ENCODE assay signal across 8 cellular contexts in genomic region chr11:69915501-69916250, GRCh38.
A peak's percentile ranks its signal among the peaks of the same experiment; 100 is the strongest.
DNase-seq lines count a peak whose midpoint lies in the region; ATAC-seq lines count a peak whose summit lies in the region.

No MANE protein-coding gene starts in this region.

- H3K27me3 ChIP-seq in GM23248 (replicated peaks; ENCODE audit: insufficient read depth) = no peaks in the 10 kb centered on the region

- H3K9me3 Mint-ChIP-seq in activated naive CD4-positive, alpha-beta T cell treated with anti-CD3 and anti-CD28 coated beads, Interleukin-2, amount 10 ng/mL, durations not matched to agents 7 days and 5 days = no peaks in the 10 kb centered on the region

- H3K27me3 Mint-ChIP-seq in activated naive CD4-positive, alpha-beta T cell treated with anti-CD3 and anti-CD28 coated beads, Interleukin-2, amount 10 ng/mL, durations not matched to agents 7 days and 5 days = peaks cover 41% of the 10 kb centered on the region

- no peaks in the 10 kb centered on the region for H3K9me3 ChIP-seq in GM23248 (ENCODE audit: low read depth)

- peaks cover 13% of the 10 kb centered on the region for H3K4me1 ChIP-seq in GM23248 (ENCODE audit: insufficient read depth)

- no peaks in the 10 kb centered on the region for H3K36me3 Mint-ChIP-seq in activated naive CD4-positive, alpha-beta T cell treated with anti-CD3 and anti-CD28 coated beads, Interleukin-2, amount 10 ng/mL, durations not matched to agents 7 days and 5 days

- H3F3A ChIP-seq in GM23248 (ENCODE audit: insufficient read depth) = peaks cover 17% of the 10 kb centered on the region; the same call in 1 of the 2 replicates

- CTCF ChIA-PET in activated naive CD4-positive, alpha-beta T cell treated with anti-CD3 and anti-CD28 coated beads, Interleukin-2, amount 10 ng/mL, durations not matched to agents 7 days and 5 days (lab: Charles Lee) = interaction anchor here (0.6 to 2.1 kb wide), 10 partner anchors 10 to 283 kb away, joined by 3 to 7 read pairs (median 3); no protein-coding TSS in a partner anchor

- WGBS in GM23248 (ENCODE audit: low coverage in 1 of 2, low lambda C conversion rate in 2 of 2, missing lambda C conversion rate in 2 of 2), 2 experiments = 7 to 8% methylated on average over 13 to 18 of the region's 18 CpGs

- peak overlapping the region; percentile 65 for H3K27ac ChIP-seq in GM23248

- DNase-seq in Ammon's horn (ENCODE audit: low spot score) (peak; percentile 17), GM23248 (peak; percentile 76), NCI-H774 (lab: John Stamatoyannopoulos, UW) (peak; percentile 43), cardiac septum (ENCODE audit: low spot score) (peak; percentile 90), putamen (ENCODE audit: low spot score) (peak; percentile 16), occipital lobe (lab: John Stamatoyannopoulos, UW) (no peak)
- peak; percentile 70 for DNase-seq in activated naive CD4-positive, alpha-beta T cell treated with anti-CD3 and anti-CD28 coated beads, Interleukin-2, amount 10 ng/mL, durations not matched to agents 7 days and 5 days

- no peaks in the 10 kb centered on the region for H3K79me2 ChIP-seq in GM23248 (ENCODE audit: insufficient read depth)

- H3K27ac Mint-ChIP-seq in activated naive CD4-positive, alpha-beta T cell treated with anti-CD3 and anti-CD28 coated beads, Interleukin-2, amount 10 ng/mL, durations not matched to agents 7 days and 5 days = no peak overlapping the region

- in situ Hi-C loops in GM23248 (cut with MboI) = no loop called here

- no peaks in the 10 kb centered on the region for H3K36me3 ChIP-seq in GM23248 (ENCODE audit: low read depth)

- intact Hi-C loops in cardiac septum (cut with DNase I) = loop anchor here (1.0 to 10.0 kb wide), 4 partner anchors 162 to 276 kb away; partner anchors contain the start of gene ANO1

- H2AFZ ChIP-seq in GM23248 = peak overlapping the region; percentile 67; the same call in 1 of the 2 replicates

- peak overlapping the region; percentile 59 for H3K4me3 ChIP-seq in GM23248

- no peak overlapping the region for H3K4me3 Mint-ChIP-seq in activated naive CD4-positive, alpha-beta T cell treated with anti-CD3 and anti-CD28 coated beads, Interleukin-2, amount 10 ng/mL, durations not matched to agents 7 days and 5 days

- H4K20me1 ChIP-seq in GM23248 (ENCODE audit: insufficient read depth) = no peaks in the 10 kb centered on the region

- H3K4me2 ChIP-seq in GM23248 (ENCODE audit: unreplicated experiment) = peak overlapping the region; percentile 90

- peak overlapping the region; percentile 62 for H3K9ac ChIP-seq in GM23248

- no peak for ATAC-seq in GM21526 (IDR thresholded peaks at IDR 0.05; ENCODE audit: low FRiP score, unreplicated experiment)

- H3K4me1 Mint-ChIP-seq in activated naive CD4-positive, alpha-beta T cell treated with anti-CD3 and anti-CD28 coated beads, Interleukin-2, amount 10 ng/mL, durations not matched to agents 7 days and 5 days = no peaks in the 10 kb centered on the region

- no peaks in the 10 kb centered on the region for H3K9me2 ChIP-seq in GM23248 (ENCODE audit: insufficient read depth)
